ENCODE assay signal across 31 cellular contexts in genomic region chr12:53700567-53700966, GRCh38. TPM values are rescaled to one million over a fixed set of nuclear protein-coding genes. Genes with fewer than 3 reads are reported as not detected.
A peak's percentile ranks its signal among the peaks of the same experiment; 100 is the strongest.
DNase-seq lines count a peak whose midpoint lies in the region; FAIRE-seq and TF ChIP-seq lines count a peak whose summit lies in the region.
"Had no signal": no experiment of that assay in that cellular context is flagged by ENCODE, and none has a peak within 500 bp of the region (broad histone marks: within the 10 kb centered on the region; RNA-seq: fewer than 3 reads in every experiment).

No MANE protein-coding gene starts in this region.

- H3K4me2 ChIP-seq in MM.1S (ENCODE audit: low read depth, low read length), result no peak overlapping the region
- H3K4me2 ChIP-seq: GM23338 had no signal

- H3K9me3 ChIP-seq in stomach (no peaks in the 10 kb centered on the region), MM.1S (replicated peaks; ENCODE audit: insufficient read depth, low read length) (no peaks in the 10 kb centered on the region), small intestine (ENCODE audit: control insufficient read depth, low read depth) (no peaks in the 10 kb centered on the region)

- TF ChIP-seq EP300 in stomach (IDR thresholded peaks at IDR 0.05), result no peak

- no peak overlapping the region for H3K9ac ChIP-seq in MM.1S (ENCODE audit: low read length)

- H2AFZ ChIP-seq in MM.1S (ENCODE audit: low read length), result no peak overlapping the region
- H2AFZ ChIP-seq: GM23338 had no signal

- no peaks in the 10 kb centered on the region for H3K79me2 ChIP-seq in MM.1S (ENCODE audit: low read length)

- H4K20me1 ChIP-seq in MM.1S (ENCODE audit: insufficient read depth, low read length), result no peaks in the 10 kb centered on the region

- no peak for TF ChIP-seq POLR2A in stomach (IDR thresholded peaks at IDR 0.05)

- no peak for FAIRE-seq in small intestine (lab: Jason Lieb, UNC)
- FAIRE-seq: endothelial cell of umbilical vein, GM12891, kidney had no signal

- 41 to 61% (median 53%) methylated on average over 6 of the region's 6 CpGs for WGBS in stomach, 5 donors
- 47 to 59% (median 50%) methylated on average over 6 of the region's 6 CpGs for WGBS in small intestine, 3 donors

- no peaks in the 10 kb centered on the region for H3K9me2 ChIP-seq in MM.1S (replicated peaks; ENCODE audit: insufficient read depth, low read length)

- TF ChIP-seq CTCF in choroid plexus epithelial cell (conservative IDR thresholded peaks at IDR 0.05; ENCODE audit: low read depth, low read length), result peak; percentile 11
- TF ChIP-seq CTCF in stomach (IDR thresholded peaks at IDR 0.05), result no peak
- TF ChIP-seq CTCF in MM.1S (IDR thresholded peaks at IDR 0.05; ENCODE audit: low read length), result no peak

- no peak overlapping the region for H3K4me3 ChIP-seq in choroid plexus epithelial cell (ENCODE audit: low read depth, low read length)
- no peak overlapping the region for H3K4me3 ChIP-seq in stomach
- no peak overlapping the region for H3K4me3 ChIP-seq in MM.1S (ENCODE audit: low read length)
- H3K4me3 ChIP-seq in small intestine (ENCODE audit: low read depth in 1 of 2, low read length in 2 of 2), result no peak overlapping the region
- H3K4me3 ChIP-seq: GM23338, SK-N-MC had no signal

- peaks cover 8 to 23% (median 18%) of the 10 kb centered on the region in 4 donors for H3K4me1 ChIP-seq in stomach
- no peaks in the 10 kb centered on the region for H3K4me1 ChIP-seq in MM.1S (ENCODE audit: low read length)
- no peaks in the 10 kb centered on the region for H3K4me1 ChIP-seq in small intestine (ENCODE audit: control insufficient read depth in 2 of 2, insufficient read depth in 1 of 2, low read depth in 1 of 2, low read length in 1 of 2)

- no peaks in the 10 kb centered on the region for H3F3A ChIP-seq in MM.1S (ENCODE audit: insufficient read depth, low read length)

- intact Hi-C loops in stomach (cut with DNase I; ENCODE audit: low total_unique reads), result loop anchor here (5.0 kb wide), 1 partner anchor 42 kb away; no protein-coding TSS in a partner anchor

- H3K36me3 ChIP-seq in stomach, result no peaks in the 10 kb centered on the region
- no peaks in the 10 kb centered on the region for H3K36me3 ChIP-seq in MM.1S (replicated peaks; ENCODE audit: insufficient read depth, low read length)
- H3K36me3 ChIP-seq in small intestine (ENCODE audit: control insufficient read depth in 2 of 2, insufficient read depth in 2 of 2, low read length in 2 of 2), result no peaks in the 10 kb centered on the region

- peak; percentile 19 for DNase-seq in NCI-H1092 treated with DMSO at 0.1 percent for 48 hours (lab: John Stamatoyannopoulos, UW)
- DNase-seq in NCI-H1092 (lab: John Stamatoyannopoulos, UW), result no peak
- DNase-seq in NCI-H2227 (lab: John Stamatoyannopoulos, UW; ENCODE audit: unreplicated experiment), result peak; percentile 64
- peak; percentile 9 for DNase-seq in choroid plexus epithelial cell (ENCODE audit: low read depth)
- peak; percentile 10 for DNase-seq in stomach
- no peak for DNase-seq in MM.1S
- DNase-seq in glomerular visceral epithelial cell (ENCODE audit: extremely low spot score), result no peak
- DNase-seq in small intestine, result no peak
- DNase-seq: 8988T; activated CD4-positive, alpha-beta T cell treated with anti-CD3 and anti-CD28 coated beads, Interleukin-2, amount 10 ng/mL, durations not matched to agents 7 days and 5 days; activated gamma-delta T cell treated with Interleukin-2 at 50 U/mL for 16 hours; activated T-cell treated with anti-CD3 and anti-CD28 coated beads, Interleukin-2, amount 50 U/mL, for 4 hours; CD4-positive, CD25-positive, alpha-beta regulatory T cell; central memory CD4-positive, alpha-beta T cell; EL; IMR-90; kidney; natural killer cell; NCI-H1105 treated with DMSO at 0.1 percent for 48 hours; NCI-H526 treated with DMSO at 0.1 percent for 48 hours; stimulated activated naive CD4-positive, alpha-beta T cell treated with Interleukin-2 at 50 U/mL for 16 hours; T-helper 17 cell had no signal

- H3K27ac ChIP-seq in stomach (no peak overlapping the region), MM.1S (ENCODE audit: low read length) (no peak overlapping the region), small intestine (ENCODE audit: low read depth in 1 of 2, low read length in 1 of 2) (no peak overlapping the region)
- H3K27ac ChIP-seq: RWPE1, SK-N-MC had no signal

- peaks cover 4 to 98% (median 67%) of the 10 kb centered on the region in 3 donors for H3K27me3 ChIP-seq in stomach
- peaks cover 85% of the 10 kb centered on the region for H3K27me3 ChIP-seq in MM.1S (replicated peaks; ENCODE audit: insufficient read depth, low read length)
- H3K27me3 ChIP-seq in small intestine (ENCODE audit: control insufficient read depth in 2 of 2, insufficient read depth in 2 of 2, low read length in 2 of 2), result peaks cover 0 to 22% of the 10 kb centered on the region in 2 donors

RNA-seq across cellular contexts. Expression of gene ATP5MC2, which starts 24.7 kb away (rescaled TPM):
- 100 to 1,000 TPM in 3 of 5 donors, 10 to 100 TPM in 2; 75.0 to 255 (median 241) TPM for total RNA-seq in stomach
- polyA plus RNA-seq in stomach (100 to 1,000 TPM; 517 to 864 (median 543) TPM), small intestine (100 to 1,000 TPM; 433 to 621 (median 517) TPM)

RNA-seq across cellular contexts. Expression of gene CALCOCO1, which starts 26.7 kb away (rescaled TPM):
- 100 to 1,000 TPM; 135 to 441 (median 164) TPM for total RNA-seq in stomach
- 100 to 1,000 TPM in 1 of 3 donors, 10 to 100 TPM in 2; 60.3 to 102 (median 73.2) TPM for polyA plus RNA-seq in stomach
- 10 to 100 TPM; 45.1 to 46.7 (median 46.5) TPM for polyA plus RNA-seq in small intestine

RNA-seq across cellular contexts. Expression of gene CISTR, which starts 51.2 kb away (rescaled TPM):
- not detected for total RNA-seq in stomach
- polyA plus RNA-seq in stomach (not detected), small intestine (not detected)
- total RNA-seq: activated CD4-positive, alpha-beta T cell treated with anti-CD3 and anti-CD28 coated beads, Interleukin-2, amount 10 ng/mL, durations not matched to agents 7 days and 5 days; activated T-cell treated with anti-CD3 and anti-CD28 coated beads, Interleukin-2, amount 50 U/mL, for 4 hours; CD4-positive, CD25-positive, alpha-beta regulatory T cell; endothelial cell of umbilical vein; GM23338; IMR-90; kidney; lower leg skin; natural killer cell; omental fat pad; pulmonary artery endothelial cell; T-helper 17 cell had no signal
- polyA plus RNA-seq: CD4-positive, CD25-positive, alpha-beta regulatory T cell; endothelial cell of umbilical vein; GM23338; IMR-90; thymus had no signal

Comparison
In these comparisons a context has a peak if more than half of its experiments do, and no peak if none do; other contexts are left out.
1. DNase-seq: peak in NCI-H1092 treated with DMSO at 0.1 percent for 48 hours (single experiment), NCI-H2227 (single experiment), choroid plexus epithelial cell (single experiment) and stomach (single experiment); none in NCI-H1092 (single experiment), MM.1S (single experiment), glomerular visceral epithelial cell (single experiment) and small intestine (single experiment).